26 cellular contexts compared by ENCODE assay signal in genomic region chr6:44634321-44634720, GRCh38.
"Had no signal": no experiment of that assay in that cellular context is flagged by ENCODE, and none has a peak within 500 bp of the region (broad histone marks: within the 10 kb centered on the region; RNA-seq: fewer than 3 reads in every experiment).

No MANE protein-coding gene starts in this region.

- H3K9me3 Mint-ChIP-seq: stimulated activated memory B cell treated with anti-CD40 and anti-IgM and Interleukin-4, amounts not matched to agents 10 μg/mL and 1 μg/mL and 100 μg/mL, for 72 hours had no signal

- H3K4me3 Mint-ChIP-seq: memory B cell; naive thymus-derived CD4-positive, alpha-beta T cell; nephron; neural crest cell; stimulated activated memory B cell treated with anti-CD40 and anti-IgM and Interleukin-4, amounts not matched to agents 10 μg/mL and 1 μg/mL and 100 μg/mL, for 72 hours; stimulated activated naive CD8-positive, alpha-beta T cell treated with anti-CD3 and anti-CD28 coated beads, Interleukin-15, amount 100 ng/mL, for 72 hours had no signal

- H3K36me3 ChIP-seq: left ventricle myocardium inferior, neutrophil, ovary, right atrium auricular region, right lobe of liver, tibial nerve, upper lobe of left lung, vagina had no signal

- H3K27ac Mint-ChIP-seq: memory B cell; nephron; progenitor cell of endocrine pancreas; stimulated activated memory B cell treated with anti-CD40 and anti-IgM and Interleukin-4, amounts not matched to agents 10 μg/mL and 1 μg/mL and 100 μg/mL, for 72 hours had no signal

- H3K4me1 Mint-ChIP-seq: memory B cell; neural crest cell; stimulated activated memory B cell treated with anti-CD40 and anti-IgM and Interleukin-4, amounts not matched to agents 10 μg/mL and 1 μg/mL and 100 μg/mL, for 72 hours had no signal

- ATAC-seq: mucosa of descending colon; naive thymus-derived CD4-positive, alpha-beta T cell; right lobe of liver; stimulated activated memory B cell treated with anti-CD40 and anti-IgM and Interleukin-4, amounts not matched to agents 10 μg/mL and 1 μg/mL and 100 μg/mL, for 72 hours; stimulated activated naive CD8-positive, alpha-beta T cell treated with anti-CD3 and anti-CD28 coated beads, Interleukin-15, amount 100 ng/mL, for 72 hours had no signal

- H3K36me3 Mint-ChIP-seq: memory B cell; stimulated activated memory B cell treated with anti-CD40 and anti-IgM and Interleukin-4, amounts not matched to agents 10 μg/mL and 1 μg/mL and 100 μg/mL, for 72 hours had no signal

- DNase-seq: islet precursor cell; left ventricle myocardium inferior; midbrain; mucosa of descending colon; naive thymus-derived CD4-positive, alpha-beta T cell; occipital lobe; ovary; right lobe of liver; stimulated activated CD4-positive, alpha-beta T cell treated with anti-CD3 and anti-CD28 coated beads, Interleukin-1b, Interleukin-23, amount 100 ng/mL, for 48 hours; stimulated activated CD4-positive, alpha-beta T cell treated with anti-CD3 and anti-CD28 coated beads, Interleukin-2, amount 100 ng/mL, for 48 hours; stimulated activated CD4-positive, alpha-beta T cell treated with anti-CD3 and anti-CD28 coated beads, Interleukin-4, amount 100 ng/mL, for 4 hours; stimulated activated CD8-positive, alpha-beta memory T cell treated with anti-CD3 and anti-CD28 coated beads, Interleukin-4, amount 100 ng/mL, for 48 hours; stimulated activated naive CD4-positive, alpha-beta T cell treated with Interleukin-2 at 50 U/mL for 16 hours; stimulated activated naive CD8-positive, alpha-beta T cell treated with anti-CD3 and anti-CD28 coated beads, Interleukin-15, amount 100 ng/mL, for 72 hours; upper lobe of left lung had no signal

- H3K27me3 ChIP-seq: hepatocyte, ovary, right atrium auricular region, right lobe of liver, tibial nerve, upper lobe of left lung, vagina had no signal

- H3K9me3 ChIP-seq: left ventricle myocardium inferior, mucosa of descending colon, neutrophil, ovary, right atrium auricular region, right lobe of liver, tibial nerve, upper lobe of left lung, vagina had no signal

- H3K27ac ChIP-seq: hepatocyte, left ventricle myocardium inferior, neutrophil, ovary, right atrium auricular region, right lobe of liver, tibial nerve, upper lobe of left lung, vagina had no signal

- H3K4me3 ChIP-seq: hepatocyte, left ventricle myocardium inferior, mucosa of descending colon, ovary, right atrium auricular region, right lobe of liver, smooth muscle cell, tibial nerve, upper lobe of left lung, vagina had no signal
